In genomic region chr7:82164410-82164809, GRCh38 we compare ENCODE assay signal across 19 cellular contexts.
DNase-seq lines count a peak whose midpoint lies in the region; ATAC-seq, FAIRE-seq and TF ChIP-seq lines count a peak whose summit lies in the region.
"Had no signal": no experiment of that assay in that cellular context is flagged by ENCODE, and none has a peak within 500 bp of the region (broad histone marks: within the 10 kb centered on the region; RNA-seq: fewer than 3 reads in every experiment).

No MANE protein-coding gene starts in this region.

- POLR2A ChIA-PET in A549 (lab: Yijun Ruan, JAX), result no interaction called here

- ATAC-seq in A549, result no peak
- ATAC-seq in omental fat pad (ENCODE audit: low FRiP score), result peak; percentile 44
- ATAC-seq in activated naive CD4-positive, alpha-beta T cell treated with anti-CD3 and anti-CD28 coated beads, Interleukin-2, amount 50 U/mL, for 72 hours, result no peak
- ATAC-seq in GM19397 (IDR thresholded peaks at IDR 0.05; ENCODE audit: unreplicated experiment), result no peak
- ATAC-seq: Panc1 had no signal

- H3K4me1 ChIP-seq in A549 (peaks cover 47% of the 10 kb centered on the region), SJCRH30 (peaks cover 11% of the 10 kb centered on the region), left ventricle myocardium inferior (peaks cover 20% of the 10 kb centered on the region), tibial nerve (peaks cover 0 to 7% (median 0%) of the 10 kb centered on the region in 4 donors)

- H3K4me3 ChIP-seq in A549, result no peak overlapping the region
- no peak overlapping the region for H3K4me3 ChIP-seq in SJCRH30
- no peak overlapping the region for H3K4me3 ChIP-seq in left ventricle myocardium inferior
- H3K4me3 ChIP-seq in tibial nerve, result no peak overlapping the region
- H3K4me3 ChIP-seq: HAP-1 had no signal

- peak overlapping the region; percentile 29 for H3K4me2 ChIP-seq in A549
- H3K4me2 ChIP-seq: KMS-11, SK-N-SH had no signal

- no peak for TF ChIP-seq RAD21 in A549 (conservative IDR thresholded peaks at IDR 0.05 in 1 of 2, IDR thresholded peaks at IDR 0.05 in 1 of 2)

- TF ChIP-seq POLR2A in A549 (IDR thresholded peaks at IDR 0.05; ENCODE audit: low read length) (no peak), tibial nerve (IDR thresholded peaks at IDR 0.05) (no peak)

- CTCF ChIA-PET in A549 (lab: Yijun Ruan, JAX), result interaction anchor here (0.8 to 1.9 kb wide), 4 partner anchors 18 to 336 kb away, joined by 3 to 4 read pairs (median 3); no protein-coding TSS in a partner anchor

- H3K27ac ChIP-seq in A549 (no peak overlapping the region), SJCRH30 (peak overlapping the region; percentile 8; the same call in 1 of the 2 replicates), left ventricle myocardium inferior (replicated peaks) (peak overlapping the region; percentile 17), tibial nerve (no peak overlapping the region)
- H3K27ac ChIP-seq: KMS-11, RWPE1 had no signal

- no peaks in the 10 kb centered on the region for H3K9me3 ChIP-seq in A549
- H3K9me3 ChIP-seq in SJCRH30 (replicated peaks), result no peaks in the 10 kb centered on the region
- no peaks in the 10 kb centered on the region for H3K9me3 ChIP-seq in left ventricle myocardium inferior (replicated peaks)
- no peaks in the 10 kb centered on the region for H3K9me3 ChIP-seq in tibial nerve
- H3K9me3 ChIP-seq: HAP-1, SK-N-SH had no signal

- intact Hi-C loops in left ventricle myocardium inferior (cut with micrococcal nuclease), result no loop called here

- H3K9me3 Mint-ChIP-seq in activated naive CD4-positive, alpha-beta T cell treated with anti-CD3 and anti-CD28 coated beads, Interleukin-2, amount 50 U/mL, for 72 hours, result no peaks in the 10 kb centered on the region

- H3K36me3 ChIP-seq in SJCRH30 (no peaks in the 10 kb centered on the region), left ventricle myocardium inferior (no peaks in the 10 kb centered on the region), tibial nerve (no peaks in the 10 kb centered on the region)
- H3K36me3 ChIP-seq: HAP-1 had no signal

- WGBS in A549 (ENCODE audit: missing lambda C conversion rate), result 89% methylated on average over 1 of the region's 1 CpG
- WGBS in tibial nerve, 2 donors, result 81 to 89% methylated on average over 1 of the region's 1 CpG

- DNase-seq in A549 (ENCODE audit: low read depth in 1 of 2, low spot score in 1 of 2), result no peak
- DNase-seq in SJCRH30, result no peak
- DNase-seq in left ventricle myocardium inferior, result no peak
- no peak for DNase-seq in omental fat pad (ENCODE audit: low spot score)
- no peak for DNase-seq in activated naive CD4-positive, alpha-beta T cell treated with anti-CD3 and anti-CD28 coated beads, Interleukin-2, amount 50 U/mL, for 72 hours (ENCODE audit: low spot score in 2 of 2)
- no peak for DNase-seq in tibial nerve (ENCODE audit: low spot score in 2 of 2)
- DNase-seq: CD4-positive, alpha-beta memory T cell; GOT3; MM.1S; NCI-H2029; SIG-M5 had no signal

- TF ChIP-seq EP300 in A549 (IDR thresholded peaks at IDR 0.05), result no peak
- no peak for TF ChIP-seq EP300 in tibial nerve (IDR thresholded peaks at IDR 0.05)

- no peaks in the 10 kb centered on the region for H3K36me3 Mint-ChIP-seq in activated naive CD4-positive, alpha-beta T cell treated with anti-CD3 and anti-CD28 coated beads, Interleukin-2, amount 50 U/mL, for 72 hours
- H3K36me3 Mint-ChIP-seq: CD4-positive, alpha-beta memory T cell; IgD-negative memory B cell had no signal

- FAIRE-seq in A549 (lab: Jason Lieb, UNC), result no peak
- FAIRE-seq: A204.1 had no signal

- H3K27ac Mint-ChIP-seq in activated naive CD4-positive, alpha-beta T cell treated with anti-CD3 and anti-CD28 coated beads, Interleukin-2, amount 50 U/mL, for 72 hours, result no peak overlapping the region
- H3K27ac Mint-ChIP-seq: CD4-positive, alpha-beta memory T cell; IgD-negative memory B cell had no signal

- TF ChIP-seq CTCF in A549 (IDR thresholded peaks at IDR 0.05) (no peak), left ventricle myocardium inferior (IDR thresholded peaks at IDR 0.05; ENCODE audit: borderline replicate concordance) (no peak), omental fat pad (IDR thresholded peaks at IDR 0.05) (no peak), tibial nerve (IDR thresholded peaks at IDR 0.05) (no peak)

- no peaks in the 10 kb centered on the region for H3K27me3 ChIP-seq in SJCRH30
- H3K27me3 ChIP-seq in left ventricle myocardium inferior (ENCODE audit: low read depth), result no peaks in the 10 kb centered on the region
- H3K27me3 ChIP-seq in tibial nerve, result no peaks in the 10 kb centered on the region

TF ChIP-seq in A549, 52 proteins besides CTCF, POLR2A, EP300 and RAD21:
- TF ChIP-seq CEBPB (IDR thresholded peaks at IDR 0.05) (peak; percentile 44 to 57; a peak in 2 of 4 replicates), TP53 (CRISPR knock-in tag; IDR thresholded peaks at IDR 0.05) (no peak), NR3C1 (IDR thresholded peaks at IDR 0.05) (no peak)

Comparison
In these comparisons a context has a peak if more than half of its experiments do, and no peak if none do; other contexts are left out.
1. H3K27ac ChIP-seq: peak in SJCRH30 (single experiment) and left ventricle myocardium inferior (single experiment); none in A549 (0 of 2) and tibial nerve (0 of 4).